Comparison of ENCODE assay signal across 8 cellular contexts in genomic region chr16:4511441-4512082, GRCh38. TPM values are rescaled to one million over a fixed set of nuclear protein-coding genes. Genes with fewer than 3 reads are reported as not detected.
DNase-seq lines count a peak whose midpoint lies in the region; ATAC-seq and TF ChIP-seq lines count a peak whose summit lies in the region.

No MANE protein-coding gene starts in this region.

- H3K27ac Mint-ChIP-seq in activated CD8-positive, alpha-beta T cell treated with anti-CD3 and anti-CD28 coated beads, Interleukin-2, amount 10 ng/mL, durations not matched to agents 7 days and 5 days, result peak overlapping the region; percentile 75

- TF ChIP-seq CTCF in left ventricle myocardium inferior (IDR thresholded peaks at IDR 0.05; ENCODE audit: borderline replicate concordance), result peak; percentile 71

- no peak for ATAC-seq in activated CD8-positive, alpha-beta T cell treated with anti-CD3 and anti-CD28 coated beads, Interleukin-2, amount 10 ng/mL, durations not matched to agents 7 days and 5 days
- ATAC-seq in GM19395 (IDR thresholded peaks at IDR 0.05; ENCODE audit: unreplicated experiment), result no peak
- no peak for ATAC-seq in GM21367 (IDR thresholded peaks at IDR 0.05; ENCODE audit: unreplicated experiment)

- H3K4me3 Mint-ChIP-seq in activated CD8-positive, alpha-beta T cell treated with anti-CD3 and anti-CD28 coated beads, Interleukin-2, amount 10 ng/mL, durations not matched to agents 7 days and 5 days, result no peak overlapping the region

- POLR2A ChIA-PET in activated CD8-positive, alpha-beta T cell treated with anti-CD3 and anti-CD28 coated beads, Interleukin-2, amount 10 ng/mL, durations not matched to agents 7 days and 5 days (lab: Charles Lee), result no interaction called here

- H3K4me1 Mint-ChIP-seq in activated CD8-positive, alpha-beta T cell treated with anti-CD3 and anti-CD28 coated beads, Interleukin-2, amount 10 ng/mL, durations not matched to agents 7 days and 5 days (ENCODE audit: low read depth), result peaks cover 69% of the 10 kb centered on the region

- CTCF ChIA-PET in activated CD8-positive, alpha-beta T cell treated with anti-CD3 and anti-CD28 coated beads, Interleukin-2, amount 10 ng/mL, durations not matched to agents 7 days and 5 days (lab: Charles Lee), result interaction anchor here (1.3 to 8.0 kb wide), 2 partner anchors 37 to 113 kb away, joined by 6 to 159 read pairs; partner anchors contain the start of gene MGRN1

- peak overlapping the region; percentile 81 for H3K27ac ChIP-seq in left ventricle myocardium inferior (replicated peaks)

- peaks cover 64% of the 10 kb centered on the region for H3K36me3 ChIP-seq in left ventricle myocardium inferior

- H3K27me3 ChIP-seq in left ventricle myocardium inferior (ENCODE audit: low read depth), result no peaks in the 10 kb centered on the region

- intact Hi-C loops in left ventricle myocardium inferior (cut with micrococcal nuclease), result no loop called here

- H3K27me3 Mint-ChIP-seq in activated CD8-positive, alpha-beta T cell treated with anti-CD3 and anti-CD28 coated beads, Interleukin-2, amount 10 ng/mL, durations not matched to agents 7 days and 5 days (ENCODE audit: low read depth), result no peaks in the 10 kb centered on the region

- peak; percentile 17 for DNase-seq in SKM-1 treated with dmso at 0.1 percent for 144 hours (lab: John Stamatoyannopoulos, UW; ENCODE audit: unreplicated experiment)
- DNase-seq in SKM-1 (lab: John Stamatoyannopoulos, UW; ENCODE audit: unreplicated experiment), result no peak
- peak; percentile 32 for DNase-seq in NCI-H1105 (lab: John Stamatoyannopoulos, UW)
- DNase-seq in activated CD8-positive, alpha-beta T cell treated with anti-CD3 and anti-CD28 coated beads, Interleukin-2, amount 10 ng/mL, durations not matched to agents 7 days and 5 days, result no peak
- peak; percentile 65 for DNase-seq in left ventricle myocardium inferior
- DNase-seq in retina, result peak; percentile 68

- H3K4me1 ChIP-seq in left ventricle myocardium inferior, result peaks cover 64% of the 10 kb centered on the region

- H3K9me3 ChIP-seq in left ventricle myocardium inferior (replicated peaks), result no peaks in the 10 kb centered on the region

- no peaks in the 10 kb centered on the region for H3K9me3 Mint-ChIP-seq in activated CD8-positive, alpha-beta T cell treated with anti-CD3 and anti-CD28 coated beads, Interleukin-2, amount 10 ng/mL, durations not matched to agents 7 days and 5 days (ENCODE audit: insufficient read depth)

- H3K4me3 ChIP-seq in left ventricle myocardium inferior, result no peak overlapping the region

- H3K36me3 Mint-ChIP-seq in activated CD8-positive, alpha-beta T cell treated with anti-CD3 and anti-CD28 coated beads, Interleukin-2, amount 10 ng/mL, durations not matched to agents 7 days and 5 days (ENCODE audit: low read depth), result peaks cover 75% of the 10 kb centered on the region

RNA-seq across cellular contexts. Expression of gene CDIP1, which starts 27.0 kb away (rescaled TPM):
- 10 to 100 TPM; 44.0 to 48.7 TPM for total RNA-seq in activated CD8-positive, alpha-beta T cell treated with anti-CD3 and anti-CD28 coated beads, Interleukin-2, amount 10 ng/mL, durations not matched to agents 7 days and 5 days
- 48.5 TPM for total RNA-seq in left ventricle myocardium inferior

RNA-seq across cellular contexts. Expression of gene HMOX2, which starts 35.4 kb away (rescaled TPM):
- total RNA-seq in activated CD8-positive, alpha-beta T cell treated with anti-CD3 and anti-CD28 coated beads, Interleukin-2, amount 10 ng/mL, durations not matched to agents 7 days and 5 days, result 10 to 100 TPM; 92.6 to 97.4 TPM
- total RNA-seq in left ventricle myocardium inferior, result 115 TPM

RNA-seq across cellular contexts. Expression of gene NMRAL1, which starts 37.1 kb away (rescaled TPM):
- total RNA-seq in activated CD8-positive, alpha-beta T cell treated with anti-CD3 and anti-CD28 coated beads, Interleukin-2, amount 10 ng/mL, durations not matched to agents 7 days and 5 days, result 10 to 100 TPM; 53.6 to 55.6 TPM
- 21.9 TPM for total RNA-seq in left ventricle myocardium inferior

RNA-seq across cellular contexts. Expression of gene C16orf96, which starts 44.6 kb away (rescaled TPM):
- total RNA-seq in activated CD8-positive, alpha-beta T cell treated with anti-CD3 and anti-CD28 coated beads, Interleukin-2, amount 10 ng/mL, durations not matched to agents 7 days and 5 days, result under 1 TPM; 0.13 TPM
- total RNA-seq in left ventricle myocardium inferior, result 0.08 TPM

Comparison
In these comparisons a context has a peak if more than half of its experiments do, and no peak if none do; other contexts are left out.
1. DNase-seq: peak in SKM-1 treated with dmso at 0.1 percent for 144 hours (single experiment), NCI-H1105 (single experiment), left ventricle myocardium inferior (single experiment) and retina (single experiment); none in SKM-1 (single experiment) and activated CD8-positive, alpha-beta T cell treated with anti-CD3 and anti-CD28 coated beads, Interleukin-2, amount 10 ng/mL, durations not matched to agents 7 days and 5 days (single experiment).